In genomic region chr15:48940508-48940907, GRCh38 we compare ENCODE assay signal across 8 cellular contexts. TPM values are rescaled to one million over a fixed set of nuclear protein-coding genes. Genes with fewer than 3 reads are reported as not detected.
DNase-seq lines count a peak whose midpoint lies in the region; ATAC-seq, FAIRE-seq and TF ChIP-seq lines count a peak whose summit lies in the region.

No MANE protein-coding gene starts in this region.

- H4K20me1 ChIP-seq in K562 (replicated peaks; ENCODE audit: control insufficient read depth, insufficient read depth, low read length): no peaks in the 10 kb centered on the region

- no peak for TF ChIP-seq POLR2A in K562 (conservative IDR thresholded peaks at IDR 0.05)
- no peak for TF ChIP-seq POLR2A in prostate gland (IDR thresholded peaks at IDR 0.05)

- peak overlapping the region; percentile 4; the same call in 1 of the 2 replicates for H2AFZ ChIP-seq in K562 (ENCODE audit: low read depth, low read length)

- no peak overlapping the region for H3K4me3 ChIP-seq in K562
- no peak overlapping the region for H3K4me3 ChIP-seq in prostate gland
- H3K4me3 ChIP-seq in coronary artery: no peak overlapping the region

- no peak overlapping the region for H3K27ac ChIP-seq in K562 (ENCODE audit: extremely low read depth, low read depth, low read length)
- H3K27ac ChIP-seq in prostate gland: no peak overlapping the region
- peak overlapping the region in 1 of 2 donors; percentile 3 for H3K27ac ChIP-seq in coronary artery

- BruUV-seq in K562 (replicated peaks; lab: Mats Ljungman, UMichigan): no TSS peak

- H3K4me1 ChIP-seq in K562 (replicated peaks in 1 of 2; ENCODE audit: control insufficient read depth in 2 of 2, insufficient read depth in 2 of 2, low read length in 2 of 2) (no peaks in the 10 kb centered on the region; a peak in 1 of 5 replicates), prostate gland (replicated peaks) (no peaks in the 10 kb centered on the region)

- no peak overlapping the region for H3K4me2 ChIP-seq in K562 (ENCODE audit: insufficient read depth, low read length)

- no peak for TF ChIP-seq EP300 in K562 (IDR thresholded peaks at IDR 0.05; ENCODE audit: low read length)

- no peak overlapping the region for H3K9ac ChIP-seq in K562 (ENCODE audit: insufficient read depth in 1 of 2, low read depth in 2 of 2, low read length in 2 of 2)

- in situ Hi-C loops in K562 (cut with MboI): no loop called here

- no peaks in the 10 kb centered on the region for H3K36me3 ChIP-seq in K562 (ENCODE audit: control insufficient read depth, insufficient read depth, low read length)
- H3K36me3 ChIP-seq in prostate gland: no peaks in the 10 kb centered on the region

- POLR2A ChIA-PET in K562 (lab: Yijun Ruan, JAX): no interaction called here

- FAIRE-seq in K562 (lab: Jason Lieb, UNC): no peak

- TF ChIP-seq RAD21 in K562 (CRISPR knock-in tag; conservative IDR thresholded peaks at IDR 0.05 in 1 of 2, IDR thresholded peaks at IDR 0.05 in 1 of 2): no peak

- DNase-seq in AG20443 (ENCODE audit: low spot score) (peak; percentile 79), K562 (ENCODE audit: extremely low read depth in 1 of 4, low spot score in 3 of 4) (peak in 1 of 4 experiments; percentile 33), NCI-H1436 treated with DMSO at 0.1 percent for 48 hours (lab: John Stamatoyannopoulos, UW) (no peak), prostate gland (ENCODE audit: low spot score) (no peak), coronary artery (ENCODE audit: low spot score) (no peak), C1 segment of cervical spinal cord (lab: John Stamatoyannopoulos, UW) (no peak)

- H3K79me2 ChIP-seq in K562 (ENCODE audit: control insufficient read depth, insufficient read depth, low read length): no peaks in the 10 kb centered on the region

- H3K9me1 ChIP-seq in K562 (ENCODE audit: control insufficient read depth, insufficient read depth, low read length): no peaks in the 10 kb centered on the region

- H3K27me3 ChIP-seq in K562 (ENCODE audit: control insufficient read depth in 2 of 2, insufficient read depth in 2 of 2, low read length in 2 of 2) (no peaks in the 10 kb centered on the region; a peak in 1 of 5 replicates), prostate gland (replicated peaks; ENCODE audit: insufficient read depth) (no peaks in the 10 kb centered on the region)

- H3K9me3 ChIP-seq in K562 (replicated peaks; ENCODE audit: control insufficient read depth, insufficient read depth, low read depth, low read length) (no peaks in the 10 kb centered on the region), prostate gland (no peaks in the 10 kb centered on the region)

- ATAC-seq in GM19395 (IDR thresholded peaks at IDR 0.05; ENCODE audit: unreplicated experiment): peak; percentile 86
- ATAC-seq in HG03139 (IDR thresholded peaks at IDR 0.05; ENCODE audit: unreplicated experiment): peak; percentile 80
- ATAC-seq in K562: no peak

- WGBS in K562 (ENCODE audit: insufficient coverage, low coverage, missing lambda C conversion rate): 15% methylated on average over 6 of the region's 6 CpGs
- whole genome bisulfite sequencing in prostate gland: 73% methylated on average over 6 of the region's 6 CpGs

- TF ChIP-seq CTCF in K562 (IDR thresholded peaks at IDR 0.05 in 2 of 3, conservative IDR thresholded peaks at IDR 0.05 in 1 of 3; ENCODE audit: insufficient read depth in 2 of 3, low read depth in 1 of 3, low read length in 3 of 3) (no peak), prostate gland (IDR thresholded peaks at IDR 0.05) (no peak), coronary artery (IDR thresholded peaks at IDR 0.05) (no peak)

- intact Hi-C loops in K562 (cut with micrococcal nuclease): no loop called here
- intact Hi-C loops in prostate gland (cut with DNase I): no loop called here

- CTCF ChIA-PET in K562 (lab: Yijun Ruan, JAX; ENCODE audit: low intra/inter-chr PET ratio): no interaction called here

TF ChIP-seq in K562, 482 proteins besides CTCF, POLR2A, EP300 and RAD21 (continues in another document):
- no peak for TF ChIP-seq ATF1 (CRISPR knock-in tag; IDR thresholded peaks at IDR 0.05)
- peak; percentile 72 for TF ChIP-seq ATF1 (tag; IDR thresholded peaks at IDR 0.05)
- TF ChIP-seq DPF2 (IDR thresholded peaks at IDR 0.05): no peak
- no peak for TF ChIP-seq USF1 (CRISPR knock-in tag; IDR thresholded peaks at IDR 0.05)
- TF ChIP-seq DMBX1 (CRISPR knock-in tag; IDR thresholded peaks at IDR 0.05; ENCODE audit: borderline replicate concordance): no peak
- TF ChIP-seq MTA1 (IDR thresholded peaks at IDR 0.05; ENCODE audit: borderline replicate concordance): no peak
- TF ChIP-seq CREB1 (IDR thresholded peaks at IDR 0.05): peak; percentile 36; the same call in 1 of the 2 replicates
- peak; percentile 58; the same call in 1 of the 2 replicates for TF ChIP-seq CREB1 (CRISPR knock-in tag; IDR thresholded peaks at IDR 0.05)
- no peak for TF ChIP-seq CREB3 (tag; conservative IDR thresholded peaks at IDR 0.05; ENCODE audit: low read depth)
- TF ChIP-seq MXD1 (CRISPR knock-in tag; IDR thresholded peaks at IDR 0.05; ENCODE audit: borderline replicate concordance, poor library complexity, severe bottlenecking): no peak
- TF ChIP-seq VEZF1 (CRISPR knock-in tag; IDR thresholded peaks at IDR 0.05): no peak
- 0 out of 2 replicates have a peak, but pooled peaks have one; percentile 14 for TF ChIP-seq L3MBTL2 (IDR thresholded peaks at IDR 0.05)
- TF ChIP-seq ZNF146 (CRISPR knock-in tag; IDR thresholded peaks at IDR 0.05; ENCODE audit: unreplicated experiment): no peak
- TF ChIP-seq PML (IDR thresholded peaks at IDR 0.05; ENCODE audit: low read length): no peak
- no peak for TF ChIP-seq POLR2AphosphoS5 (IDR thresholded peaks at IDR 0.05; ENCODE audit: control insufficient read depth, insufficient read depth, low read depth, low read length)

RNA-seq across cellular contexts. Expression of gene SHC4, which starts 23.2 kb away (rescaled TPM):
- total RNA-seq in K562 (2011; cell fraction: chromatin; rRNA removed; ENCODE audit: low replicate concordance): 2.0 and 3.6 TPM in 2 replicates
- 1.4 and 2.0 TPM in 2 replicates for total RNA-seq in K562 (2011; cell fraction: nucleolus; rRNA removed)
- 2.9 and 3.5 TPM in 2 replicates for total RNA-seq in K562 (2011; cell fraction: nucleoplasm; rRNA removed)
- 0.24 and 0.73 TPM in 2 replicates for total RNA-seq in K562 (2014; rRNA removed)
- 0.55 and 0.89 TPM in 2 replicates for total RNA-seq in K562 (2014; rRNA removed; fragmentation: Illumina TruSeq; extraction: Trizol)
- 0.45 and 0.69 TPM in 2 replicates for total RNA-seq in K562 (2015; rRNA removed; fragmentation: Illumina TruSeq; extraction: Trizol)
- total RNA-seq in K562 (2021): 0.40 and 0.51 TPM in 2 replicates
- polyA plus RNA-seq in K562 (2011; rRNA removed): 1.2 and 1.6 TPM in 2 replicates
- polyA plus RNA-seq in K562 (2011; cell fraction: cytosol; rRNA removed): 0.42 and 0.96 TPM in 2 replicates
- 4.1 and 4.8 TPM in 2 replicates for polyA plus RNA-seq in K562 (2011; cell fraction: nucleus; rRNA removed)
- 0.70 and 0.73 TPM in 2 replicates for polyA plus RNA-seq in K562 (2012)
- 0.43 and 0.89 TPM in 2 replicates for polyA plus RNA-seq in K562 (2014; fragmentation: Illumina TruSeq; extraction: Trizol)
- polyA plus RNA-seq in K562 (2014; fragmentation: Nextera tagmentation; extraction: Ambion mirVana): 1 to 10 TPM in 1 of 2 experiments, under 1 TPM in 1; 0.67 to 1.0 TPM
- 0.52 and 1.1 TPM in 2 replicates for polyA plus RNA-seq in K562 (2014; rRNA removed)
- 2.6 and 3.5 TPM in 2 replicates for polyA minus RNA-seq in K562 (2011; rRNA and poly(A)+ RNA removed)
- polyA minus RNA-seq in K562 (2011; cell fraction: cytosol; rRNA and poly(A)+ RNA removed): not detected in 2 replicates
- polyA minus RNA-seq in K562 (2011; cell fraction: nucleus; rRNA and poly(A)+ RNA removed): 1.5 and 4.1 TPM in 2 replicates
- total RNA-seq in prostate gland: 10 to 100 TPM in 1 of 2 donors, under 1 TPM in 1; 0.27 to 45.0 TPM
